Comparison of ENCODE assay signal across 8 cellular contexts in the genomic region with DNA sequence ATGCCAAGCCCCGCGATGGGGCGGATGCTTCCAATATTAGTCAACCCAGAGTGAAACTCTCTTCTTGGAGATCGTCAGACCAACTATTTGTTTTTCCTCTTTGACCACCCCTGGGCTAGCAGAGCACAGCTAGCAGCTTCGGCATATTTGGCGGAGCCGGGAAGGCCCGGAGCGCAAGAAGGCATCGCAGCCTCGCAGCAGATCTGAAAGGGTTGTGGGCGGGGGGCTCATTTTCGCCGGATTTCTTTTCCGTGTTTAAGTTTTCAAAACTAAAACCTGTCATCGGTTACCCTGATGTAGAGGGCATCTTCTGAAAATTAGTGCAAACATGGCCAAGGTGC. TPM values are rescaled to one million over a fixed set of nuclear protein-coding genes. Genes with fewer than 3 reads are reported as not detected.
DNase-seq lines count a peak whose midpoint lies in the region; ATAC-seq, FAIRE-seq and TF ChIP-seq lines count a peak whose summit lies in the region.

No MANE protein-coding gene starts in this region.

- H3K27me3 ChIP-seq in pancreas, result no peaks in the 10 kb centered on the region

- H3K27ac Mint-ChIP-seq in activated CD8-positive, alpha-beta memory T cell treated with anti-CD3 and anti-CD28 coated beads, Interleukin-2, amount 10 ng/mL, durations not matched to agents 7 days and 5 days, result no peak overlapping the region

- H3K4me3 Mint-ChIP-seq in activated CD8-positive, alpha-beta memory T cell treated with anti-CD3 and anti-CD28 coated beads, Interleukin-2, amount 10 ng/mL, durations not matched to agents 7 days and 5 days, result peak overlapping the region; percentile 39

- H3K9me3 ChIP-seq in pancreas, result no peaks in the 10 kb centered on the region

- H3K4me1 Mint-ChIP-seq in activated CD8-positive, alpha-beta memory T cell treated with anti-CD3 and anti-CD28 coated beads, Interleukin-2, amount 10 ng/mL, durations not matched to agents 7 days and 5 days, result peaks cover 13% of the 10 kb centered on the region

- FAIRE-seq in pancreas (lab: Jason Lieb, UNC), result no peak

- no peaks in the 10 kb centered on the region for H3K36me3 Mint-ChIP-seq in activated CD8-positive, alpha-beta memory T cell treated with anti-CD3 and anti-CD28 coated beads, Interleukin-2, amount 10 ng/mL, durations not matched to agents 7 days and 5 days

- H3K27me3 Mint-ChIP-seq in activated CD8-positive, alpha-beta memory T cell treated with anti-CD3 and anti-CD28 coated beads, Interleukin-2, amount 10 ng/mL, durations not matched to agents 7 days and 5 days, result peaks cover 70% of the 10 kb centered on the region

- no peak for DNase-seq in activated CD8-positive, alpha-beta memory T cell treated with anti-CD3 and anti-CD28 coated beads, Interleukin-2, amount 10 ng/mL, durations not matched to agents 7 days and 5 days
- no peak for DNase-seq in activated CD8-positive, alpha-beta memory T cell treated with anti-CD3 and anti-CD28 coated beads, Interleukin-2, amount 50 U/mL, for 4 hours
- peak; percentile 62 for DNase-seq in NCI-H2227 treated with DMSO at 0.1 percent for 48 hours (lab: John Stamatoyannopoulos, UW)
- no peak for DNase-seq in epithelial cell of esophagus (ENCODE audit: low read depth)
- DNase-seq in pancreas, result peak in 1 of 6 donors; percentile 21
- no peak for DNase-seq in NCI-H226
- no peak for DNase-seq in globus pallidus (ENCODE audit: low spot score)
- DNase-seq in activated T-cell treated with anti-CD3 and anti-CD28 coated beads for 4 hours, result no peak

- no peak for ATAC-seq in activated CD8-positive, alpha-beta memory T cell treated with anti-CD3 and anti-CD28 coated beads, Interleukin-2, amount 10 ng/mL, durations not matched to agents 7 days and 5 days
- peak in 3 of 4 donors; percentile 19 to 32 (median 28) for ATAC-seq in pancreas

- intact Hi-C loops in pancreas (cut with DNase I), result no loop called here

- CTCF ChIA-PET in activated CD8-positive, alpha-beta memory T cell treated with anti-CD3 and anti-CD28 coated beads, Interleukin-2, amount 10 ng/mL, durations not matched to agents 7 days and 5 days (lab: Charles Lee), result no interaction called here

- H3K27ac ChIP-seq in pancreas, result no peak overlapping the region

- no peaks in the 10 kb centered on the region for H3K36me3 ChIP-seq in pancreas

- no peaks in the 10 kb centered on the region for H3K9me3 Mint-ChIP-seq in activated CD8-positive, alpha-beta memory T cell treated with anti-CD3 and anti-CD28 coated beads, Interleukin-2, amount 10 ng/mL, durations not matched to agents 7 days and 5 days (ENCODE audit: low read depth)

- H3K4me3 ChIP-seq in epithelial cell of esophagus (ENCODE audit: low read length), result peak overlapping the region; percentile 33
- peak overlapping the region; percentile 20 to 58 (median 33) for H3K4me3 ChIP-seq in pancreas

- 9 to 11% methylated on average over 16 of the region's 16 CpGs for WGBS in pancreas, 2 donors

- TF ChIP-seq CTCF in epithelial cell of esophagus (IDR thresholded peaks at IDR 0.05; ENCODE audit: insufficient read depth, low read depth, low read length, missing control alignments) (no peak), pancreas (IDR thresholded peaks at IDR 0.05) (no peak)

- peaks cover 0 to 2% (median 0%) of the 10 kb centered on the region in 3 donors for H3K4me1 ChIP-seq in pancreas

RNA-seq across cellular contexts. Expression of a gene that starts 0.3 kb away (rescaled TPM):
- not detected for total RNA-seq in activated CD8-positive, alpha-beta memory T cell treated with anti-CD3 and anti-CD28 coated beads, Interleukin-2, amount 10 ng/mL, durations not matched to agents 7 days and 5 days
- under 1 TPM in 5 of 6 donors, not detected in 1; 0.22 to 0.61 (median 0.37) TPM for total RNA-seq in pancreas
- polyA plus RNA-seq in pancreas, result under 1 TPM; 0.19 to 0.49 TPM
